In the genomic region with DNA sequence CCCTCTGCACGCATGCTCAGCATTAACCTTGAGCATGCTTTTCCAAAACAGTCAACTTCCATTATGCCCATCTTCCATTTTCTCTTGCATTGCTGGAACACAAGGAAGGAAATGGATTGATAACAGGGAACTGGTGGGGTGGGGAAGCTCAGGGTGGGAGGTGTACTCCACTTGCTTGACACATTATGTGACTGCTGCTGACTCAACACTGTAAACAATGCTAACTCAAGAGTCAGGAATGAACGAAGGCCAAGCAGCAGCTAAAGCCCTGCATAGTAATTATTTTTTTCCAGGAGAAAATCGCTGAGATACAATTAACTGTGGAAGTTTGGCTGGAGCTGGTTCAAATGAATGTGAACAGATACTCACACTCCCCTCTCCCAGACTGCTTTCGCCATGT, we compare ENCODE assay signal across 28 cellular contexts.
DNase-seq lines count a peak whose midpoint lies in the region; ATAC-seq, FAIRE-seq and TF ChIP-seq lines count a peak whose summit lies in the region.
"Had no signal": no experiment of that assay in that cellular context is flagged by ENCODE, and none has a peak within 500 bp of the region (broad histone marks: within the 10 kb centered on the region; RNA-seq: fewer than 3 reads in every experiment).

No MANE protein-coding gene starts in this region.

- FAIRE-seq in astrocyte (lab: Jason Lieb, UNC) = no peak

- no peaks in the 10 kb centered on the region for H4K20me1 ChIP-seq in astrocyte (ENCODE audit: insufficient read depth, low read length)

- peaks cover 13% of the 10 kb centered on the region for H3K4me1 Mint-ChIP-seq in astrocyte (ENCODE audit: low read depth, unreplicated experiment)
- peaks cover 13% of the 10 kb centered on the region for H3K4me1 Mint-ChIP-seq in activated T-cell treated with anti-CD3 and anti-CD28 coated beads, Interleukin-2, amount 50 U/mL, for 72 hours (ENCODE audit: low read depth)
- H3K4me1 Mint-ChIP-seq: neural crest cell; stimulated activated memory B cell treated with anti-CD40 and anti-IgM and Interleukin-4, amounts not matched to agents 10 μg/mL and 1 μg/mL and 100 μg/mL, for 72 hours had no signal

- H3K36me3 ChIP-seq in astrocyte (ENCODE audit: insufficient read depth, low read length) = no peaks in the 10 kb centered on the region
- H3K36me3 ChIP-seq: sigmoid colon had no signal

- no peaks in the 10 kb centered on the region for H3K9me3 Mint-ChIP-seq in astrocyte (ENCODE audit: unreplicated experiment)
- H3K9me3 Mint-ChIP-seq in activated T-cell treated with anti-CD3 and anti-CD28 coated beads, Interleukin-2, amount 50 U/mL, for 72 hours = no peaks in the 10 kb centered on the region
- H3K9me3 Mint-ChIP-seq: activated CD8-positive, alpha-beta T cell treated with anti-CD3 and anti-CD28 coated beads for 36 hours; activated naive CD8-positive, alpha-beta T cell treated with anti-CD3 and anti-CD28 coated beads for 36 hours; stimulated activated memory B cell treated with anti-CD40 and anti-IgM and Interleukin-4, amounts not matched to agents 10 μg/mL and 1 μg/mL and 100 μg/mL, for 72 hours had no signal

- H3K4me1 ChIP-seq in astrocyte (ENCODE audit: insufficient read depth, low read length) (no peaks in the 10 kb centered on the region), foreskin keratinocyte (peaks cover 4% of the 10 kb centered on the region)
- H3K4me1 ChIP-seq: upper lobe of left lung had no signal

- H3K9me3 ChIP-seq in astrocyte (ENCODE audit: insufficient read depth, low read depth, low read length) = peaks cover 2% of the 10 kb centered on the region
- H3K9me3 ChIP-seq: sigmoid colon, SK-N-SH, upper lobe of left lung had no signal

- TF ChIP-seq CTCF in astrocyte (IDR thresholded peaks at IDR 0.05; ENCODE audit: insufficient read depth, low read depth, low read length) (no peak), foreskin keratinocyte (conservative IDR thresholded peaks at IDR 0.05) (no peak)

- no peak overlapping the region for H3K9ac ChIP-seq in astrocyte (ENCODE audit: low read length)
- H3K9ac ChIP-seq: SK-N-SH had no signal

- H2AFZ ChIP-seq in astrocyte (ENCODE audit: low read depth, low read length) = no peak overlapping the region

- H3K79me2 ChIP-seq in astrocyte (ENCODE audit: insufficient read depth, low read length) = no peaks in the 10 kb centered on the region

- peaks cover 4% of the 10 kb centered on the region for H3K36me3 Mint-ChIP-seq in astrocyte (ENCODE audit: low read depth, unreplicated experiment)
- H3K36me3 Mint-ChIP-seq in activated T-cell treated with anti-CD3 and anti-CD28 coated beads, Interleukin-2, amount 50 U/mL, for 72 hours (ENCODE audit: insufficient read depth in 2 of 2) = peaks cover 11 to 18% of the 10 kb centered on the region in 2 donors

- ATAC-seq in foreskin keratinocyte (peak; percentile 72), HG02973 (IDR thresholded peaks at IDR 0.05; ENCODE audit: unreplicated experiment) (no peak), HG02798 (IDR thresholded peaks at IDR 0.05; ENCODE audit: poor library complexity, unreplicated experiment) (no peak)
- no peak for ATAC-seq in activated T-cell treated with anti-CD3 and anti-CD28 coated beads, Interleukin-2, amount 50 U/mL, for 72 hours (replicated peaks in 1 of 2)
- ATAC-seq: HCT116; stimulated activated memory B cell treated with anti-CD40 and anti-IgM and Interleukin-4, amounts not matched to agents 10 μg/mL and 1 μg/mL and 100 μg/mL, for 72 hours; T-helper 17 cell had no signal

- H3K27me3 ChIP-seq in astrocyte (ENCODE audit: insufficient read depth, low read length) (no peaks in the 10 kb centered on the region), foreskin keratinocyte (no peaks in the 10 kb centered on the region)
- H3K27me3 ChIP-seq: sigmoid colon, upper lobe of left lung had no signal

- H3K27me3 Mint-ChIP-seq in astrocyte (ENCODE audit: low read depth, unreplicated experiment) = peaks cover 4% of the 10 kb centered on the region
- H3K27me3 Mint-ChIP-seq in activated T-cell treated with anti-CD3 and anti-CD28 coated beads, Interleukin-2, amount 50 U/mL, for 72 hours (ENCODE audit: low read depth) = no peaks in the 10 kb centered on the region
- H3K27me3 Mint-ChIP-seq: activated CD8-positive, alpha-beta T cell treated with anti-CD3 and anti-CD28 coated beads for 36 hours; activated naive CD8-positive, alpha-beta T cell treated with anti-CD3 and anti-CD28 coated beads for 36 hours; stimulated activated memory B cell treated with anti-CD40 and anti-IgM and Interleukin-4, amounts not matched to agents 10 μg/mL and 1 μg/mL and 100 μg/mL, for 72 hours; T-helper 17 cell had no signal

- H3K4me3 Mint-ChIP-seq in astrocyte (ENCODE audit: unreplicated experiment) = no peak overlapping the region
- H3K4me3 Mint-ChIP-seq in activated T-cell treated with anti-CD3 and anti-CD28 coated beads, Interleukin-2, amount 50 U/mL, for 72 hours = no peak overlapping the region
- H3K4me3 Mint-ChIP-seq: activated CD8-positive, alpha-beta T cell treated with anti-CD3 and anti-CD28 coated beads for 36 hours; activated naive CD8-positive, alpha-beta T cell treated with anti-CD3 and anti-CD28 coated beads for 36 hours; neural crest cell; stimulated activated memory B cell treated with anti-CD40 and anti-IgM and Interleukin-4, amounts not matched to agents 10 μg/mL and 1 μg/mL and 100 μg/mL, for 72 hours; T-helper 17 cell had no signal

- no peak overlapping the region for H3K27ac Mint-ChIP-seq in astrocyte (ENCODE audit: unreplicated experiment)
- no peak overlapping the region for H3K27ac Mint-ChIP-seq in activated T-cell treated with anti-CD3 and anti-CD28 coated beads, Interleukin-2, amount 50 U/mL, for 72 hours
- H3K27ac Mint-ChIP-seq: activated CD8-positive, alpha-beta T cell treated with anti-CD3 and anti-CD28 coated beads for 36 hours; stimulated activated memory B cell treated with anti-CD40 and anti-IgM and Interleukin-4, amounts not matched to agents 10 μg/mL and 1 μg/mL and 100 μg/mL, for 72 hours; T-helper 17 cell had no signal

- no peak overlapping the region for H3K4me3 ChIP-seq in astrocyte (ENCODE audit: insufficient read depth, low read depth, low read length)
- H3K4me3 ChIP-seq: sigmoid colon, upper lobe of left lung had no signal

- peak overlapping the region; percentile 12 for H3K4me2 ChIP-seq in astrocyte (ENCODE audit: low read length)
- H3K4me2 ChIP-seq: SK-N-SH had no signal

- H3K27ac ChIP-seq in astrocyte (ENCODE audit: low read depth, low read length) = no peak overlapping the region
- peak overlapping the region; percentile 16 for H3K27ac ChIP-seq in foreskin keratinocyte
- H3K27ac ChIP-seq: sigmoid colon, upper lobe of left lung had no signal

- DNase-seq in Daoy (ENCODE audit: low read depth) (peak; percentile 75), NCI-H1105 treated with DMSO at 0.1 percent for 48 hours (lab: John Stamatoyannopoulos, UW) (peak; percentile 76), astrocyte (ENCODE audit: low read depth) (peak; percentile 39), foreskin keratinocyte (peak; percentile 14 to 35), mucosa of gallbladder (ENCODE audit: low spot score) (no peak)
- no peak for DNase-seq in activated T-cell treated with anti-CD3 and anti-CD28 coated beads, Interleukin-2, amount 50 U/mL, for 72 hours
- DNase-seq: activated CD4-positive, CD25-positive, alpha-beta regulatory T cell treated with anti-CD3 and anti-CD28 coated beads, Interleukin-2, amount 50 U/mL, for 72 hours; activated CD8-positive, alpha-beta T cell treated with anti-CD3 and anti-CD28 coated beads for 36 hours; activated naive CD8-positive, alpha-beta T cell treated with anti-CD3 and anti-CD28 coated beads for 36 hours; aorta; cerebellar nuclear complex; DMS79 treated with DMSO at 0.1 percent for 48 hours; Karpas-422; kidney glomerular epithelial cell; NCI-H187 treated with DMSO at 0.1 percent for 48 hours; NCI-H345; NCI-H774; sigmoid colon; SK-N-SH; stimulated activated CD4-positive, alpha-beta T cell treated with anti-CD3 and anti-CD28 coated beads, Interleukin-4, amount 100 ng/mL, for 4 hours; substantia nigra; T-helper 17 cell; upper lobe of left lung had no signal

Comparison
In these comparisons a context has a peak if more than half of its experiments do, and no peak if none do; other contexts are left out.
1. DNase-seq: peak in Daoy (single experiment), NCI-H1105 treated with DMSO at 0.1 percent for 48 hours (single experiment), astrocyte (single experiment) and foreskin keratinocyte (2 of 2); none in activated T-cell treated with anti-CD3 and anti-CD28 coated beads, Interleukin-2, amount 50 U/mL, for 72 hours (0 of 2) and mucosa of gallbladder (single experiment).